In genomic region chr11:116373107-116373506, GRCh38 we compare ENCODE assay signal across 24 cellular contexts.
DNase-seq lines count a peak whose midpoint lies in the region; ATAC-seq and TF ChIP-seq lines count a peak whose summit lies in the region.
"Had no signal": no experiment of that assay in that cellular context is flagged by ENCODE, and none has a peak within 500 bp of the region (broad histone marks: within the 10 kb centered on the region; RNA-seq: fewer than 3 reads in every experiment).

No MANE protein-coding gene starts in this region.

- ATAC-seq in body of pancreas (no peak), right cardiac atrium (no peak)
- ATAC-seq: A549; activated T-helper 17 cell treated with anti-CD3 and anti-CD28 coated beads, Interleukin-2, amount 50 U/mL, for 72 hours; GM12878; stimulated activated effector memory CD8-positive, alpha-beta T cell treated with anti-CD3 and anti-CD28 coated beads, Interleukin-12 subunit alpha, Interleukin-12 subunit beta, amount 100 ng/mL, for 72 hours had no signal

- H3K4me1 ChIP-seq in body of pancreas (no peaks in the 10 kb centered on the region), right cardiac atrium (ENCODE audit: control insufficient read depth, insufficient read depth, low read length) (no peaks in the 10 kb centered on the region), esophagus squamous epithelium (no peaks in the 10 kb centered on the region)
- H3K4me1 ChIP-seq: A549, suprapubic skin had no signal

- no peaks in the 10 kb centered on the region for H3K27me3 ChIP-seq in body of pancreas
- peaks cover 2% of the 10 kb centered on the region for H3K27me3 ChIP-seq in right cardiac atrium (ENCODE audit: control insufficient read depth, insufficient read depth)
- H3K27me3 ChIP-seq in esophagus squamous epithelium: peaks cover 0 to 23% (median 0%) of the 10 kb centered on the region in 4 donors

- intact Hi-C loops in body of pancreas (cut with DNase I) (no loop called here), right cardiac atrium (cut with DNase I) (no loop called here), esophagus squamous epithelium (cut with DNase I) (no loop called here)

- WGBS in body of pancreas, 2 donors: 42 to 53% methylated on average over 4 of the region's 4 CpGs
- WGBS in right cardiac atrium: 59% methylated on average over 4 of the region's 4 CpGs
- 44 to 48% methylated on average over 3 to 4 of the region's 4 CpGs for WGBS in esophagus squamous epithelium, 2 donors

- H3K36me3 ChIP-seq in body of pancreas (replicated peaks in 1 of 2; ENCODE audit: insufficient read depth in 1 of 2, low read depth in 2 of 2): no peaks in the 10 kb centered on the region
- no peaks in the 10 kb centered on the region for H3K36me3 ChIP-seq in esophagus squamous epithelium
- H3K36me3 ChIP-seq: suprapubic skin had no signal

- H3K27ac ChIP-seq in temporal lobe (ENCODE audit: low read depth, low read length) (peak overlapping the region; percentile 49), body of pancreas (no peak overlapping the region), right cardiac atrium (ENCODE audit: low read length) (no peak overlapping the region), esophagus squamous epithelium (no peak overlapping the region)
- H3K27ac ChIP-seq: A549, suprapubic skin had no signal

- peak; percentile 57 for DNase-seq in NCI-H345 (lab: John Stamatoyannopoulos, UW)
- DNase-seq in NCI-H345 treated with DMSO at 0.1 percent for 48 hours (lab: John Stamatoyannopoulos, UW; ENCODE audit: unreplicated experiment): no peak
- peak; percentile 94 to 98 for DNase-seq in NCI-H524 (lab: John Stamatoyannopoulos, UW)
- peak; percentile 49 for DNase-seq in ecto neural progenitor cell (ENCODE audit: low spot score)
- DNase-seq in body of pancreas: no peak
- DNase-seq in right cardiac atrium: no peak
- no peak for DNase-seq in esophagus squamous epithelium (lab: John Stamatoyannopoulos, UW)
- DNase-seq: activated CD4-positive, alpha-beta T cell treated with anti-CD3 and anti-CD28 coated beads, Interleukin-2, amount 50 U/mL, for 4 hours; activated CD4-positive, CD25-positive, alpha-beta regulatory T cell; activated CD8-positive, alpha-beta memory T cell treated with anti-CD3 and anti-CD28 coated beads, Interleukin-2, amount 50 U/mL, for 4 hours; aorta; central memory CD4-positive, alpha-beta T cell; DND-41; H9; NCI-H2081 treated with DMSO at 0.1 percent for 48 hours; NK-92 treated with Interleukin-12 subunit alpha and Interleukin-12 subunit beta, amount 100 ng/mL, for 24 hours; SHP77 treated with DMSO at 0.1 percent for 48 hours; stimulated activated CD4-positive, alpha-beta T cell treated with anti-CD3 and anti-CD28 coated beads, Interleukin-2, amount 100 ng/mL, for 48 hours had no signal

- H3K9me3 ChIP-seq in body of pancreas (no peaks in the 10 kb centered on the region), right cardiac atrium (ENCODE audit: control insufficient read depth, low read length) (no peaks in the 10 kb centered on the region), esophagus squamous epithelium (no peaks in the 10 kb centered on the region)
- H3K9me3 ChIP-seq: A549, suprapubic skin had no signal

- no peak for TF ChIP-seq CTCF in body of pancreas (IDR thresholded peaks at IDR 0.05)
- TF ChIP-seq CTCF in esophagus squamous epithelium (IDR thresholded peaks at IDR 0.05): no peak

- TF ChIP-seq POLR2A in body of pancreas (IDR thresholded peaks at IDR 0.05) (no peak), esophagus squamous epithelium (IDR thresholded peaks at IDR 0.05) (no peak)

- no peak overlapping the region for H3K4me3 ChIP-seq in body of pancreas
- H3K4me3 ChIP-seq in right cardiac atrium (ENCODE audit: low read length): no peak overlapping the region
- H3K4me3 ChIP-seq in esophagus squamous epithelium: no peak overlapping the region
- H3K4me3 ChIP-seq: A549, GM12878, suprapubic skin had no signal

Comparison
In these comparisons a context has a peak if more than half of its experiments do, and no peak if none do; other contexts are left out.
1. DNase-seq: peak in NCI-H345 (single experiment), NCI-H524 (2 of 2) and ecto neural progenitor cell (single experiment); none in NCI-H345 treated with DMSO at 0.1 percent for 48 hours (single experiment), body of pancreas (0 of 4), right cardiac atrium (0 of 3) and esophagus squamous epithelium (single experiment).